ENCODE assay signal across 24 cellular contexts in the genomic region with DNA sequence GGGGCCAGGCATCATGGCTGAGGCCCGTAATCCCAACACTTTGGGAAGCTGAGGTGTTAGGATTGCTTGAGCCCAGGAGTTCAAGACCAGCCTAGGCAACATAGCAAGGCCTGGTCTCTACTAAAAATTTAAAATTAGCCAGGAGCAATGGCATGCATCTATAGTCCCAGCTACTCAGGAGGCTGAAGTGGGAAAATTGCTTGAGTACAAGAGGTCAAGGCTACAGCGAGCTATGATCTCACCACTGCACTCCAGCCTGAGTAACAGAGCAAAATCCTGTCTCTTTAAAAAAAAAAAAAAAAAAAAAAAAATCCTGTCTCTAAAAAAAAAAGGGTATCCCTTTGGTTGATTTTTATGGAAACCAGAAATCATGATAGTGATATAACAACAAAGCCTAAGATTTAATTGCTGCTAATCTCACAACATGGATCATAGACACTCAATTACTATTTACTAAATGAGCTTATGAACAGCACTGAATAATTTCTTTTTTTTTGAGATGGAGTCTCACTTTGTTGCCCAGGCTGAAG.
"Had no signal": no experiment of that assay in that cellular context is flagged by ENCODE, and none has a peak within 500 bp of the region (broad histone marks: within the 10 kb centered on the region; RNA-seq: fewer than 3 reads in every experiment).

No MANE protein-coding gene starts in this region.

- DNase-seq: activated CD4-positive, alpha-beta memory T cell treated with anti-CD3 and anti-CD28 coated beads, Interleukin-2, amount 10 ng/mL, durations not matched to agents 7 days and 5 days; activated CD4-positive, alpha-beta T cell treated with anti-CD3 and anti-CD28 coated beads, Interleukin-2, amount 10 ng/mL, durations not matched to agents 24 days and 14 days; activated effector memory CD4-positive, alpha-beta T cell treated with Interleukin-2 at 50 U/mL for 16 hours; activated naive CD4-positive, alpha-beta T cell treated with anti-CD3 and anti-CD28 coated beads, Interleukin-2, amount 10 ng/mL, durations not matched to agents 7 days and 5 days; activated T-cell treated with anti-CD3 and anti-CD28 coated beads, Interleukin-2, amount 50 U/mL, for 72 hours; body of pancreas; caudate nucleus; dermis blood vessel endothelial cell; effector CD8-positive, alpha-beta T cell; glutamatergic neuron; immature natural killer cell; lower lobe of right lung; naive B cell; stimulated activated CD4-positive, alpha-beta T cell treated with anti-CD3 and anti-CD28 coated beads, Interleukin-12 subunit alpha, Interleukin-12 subunit beta, amount 100 ng/mL, for 4 hours; stimulated activated CD4-positive, alpha-beta T cell treated with anti-CD3 and anti-CD28 coated beads, Interleukin-4, amount 100 ng/mL, for 4 hours; stimulated activated naive CD8-positive, alpha-beta T cell treated with anti-CD3 and anti-CD28 coated beads, Interleukin-15, amount 100 ng/mL, for 72 hours; T-helper 2 cell had no signal

- ATAC-seq: activated T-cell treated with anti-CD3 and anti-CD28 coated beads, Interleukin-2, amount 50 U/mL, for 72 hours; body of pancreas; left lobe of liver; lower lobe of right lung; stimulated activated naive CD8-positive, alpha-beta T cell treated with anti-CD3 and anti-CD28 coated beads, Interleukin-15, amount 100 ng/mL, for 72 hours had no signal

- H3K9ac ChIP-seq: neural progenitor cell had no signal

- H3K27me3 Mint-ChIP-seq: activated CD4-positive, alpha-beta memory T cell treated with anti-CD3 and anti-CD28 coated beads, Interleukin-2, amount 10 ng/mL, durations not matched to agents 7 days and 5 days; activated CD4-positive, alpha-beta T cell treated with anti-CD3 and anti-CD28 coated beads, Interleukin-2, amount 10 ng/mL, durations not matched to agents 24 days and 14 days; activated naive CD4-positive, alpha-beta T cell treated with anti-CD3 and anti-CD28 coated beads, Interleukin-2, amount 10 ng/mL, durations not matched to agents 7 days and 5 days; naive B cell; stimulated activated naive CD8-positive, alpha-beta T cell treated with anti-CD3 and anti-CD28 coated beads, Interleukin-15, amount 100 ng/mL, for 72 hours had no signal

- H2AFZ ChIP-seq: hepatocyte, neural progenitor cell had no signal

- H3K79me2 ChIP-seq: hepatocyte had no signal

- H3K4me3 Mint-ChIP-seq: activated CD4-positive, alpha-beta memory T cell treated with anti-CD3 and anti-CD28 coated beads, Interleukin-2, amount 10 ng/mL, durations not matched to agents 7 days and 5 days; activated CD4-positive, alpha-beta T cell treated with anti-CD3 and anti-CD28 coated beads, Interleukin-2, amount 10 ng/mL, durations not matched to agents 24 days and 14 days; activated naive CD4-positive, alpha-beta T cell treated with anti-CD3 and anti-CD28 coated beads, Interleukin-2, amount 10 ng/mL, durations not matched to agents 7 days and 5 days; activated T-cell treated with anti-CD3 and anti-CD28 coated beads, Interleukin-2, amount 50 U/mL, for 72 hours; immature natural killer cell; neural progenitor cell; stimulated activated naive CD8-positive, alpha-beta T cell treated with anti-CD3 and anti-CD28 coated beads, Interleukin-15, amount 100 ng/mL, for 72 hours had no signal

- FAIRE-seq: frontal cortex, urothelium cell line had no signal

- H3K9me3 ChIP-seq: body of pancreas, lower lobe of right lung, prostate gland, tibial nerve had no signal

- H3K36me3 ChIP-seq: lower lobe of right lung, prostate gland, tibial nerve had no signal

- H3K4me3 ChIP-seq: body of pancreas, hepatocyte, lower lobe of right lung, neural progenitor cell, prostate gland, tibial nerve had no signal

- H3K4me1 Mint-ChIP-seq: neural progenitor cell; stimulated activated naive CD8-positive, alpha-beta T cell treated with anti-CD3 and anti-CD28 coated beads, Interleukin-15, amount 100 ng/mL, for 72 hours had no signal

- H3K27me3 ChIP-seq: body of pancreas, hepatocyte, neural progenitor cell, tibial nerve had no signal

- H3K27ac ChIP-seq: body of pancreas, hepatocyte, lower lobe of right lung, neural progenitor cell, prostate gland, tibial nerve had no signal

- H3K4me1 ChIP-seq: body of pancreas, lower lobe of right lung, neural progenitor cell, prostate gland, tibial nerve had no signal

- H3K9me3 Mint-ChIP-seq: activated CD4-positive, alpha-beta memory T cell treated with anti-CD3 and anti-CD28 coated beads, Interleukin-2, amount 10 ng/mL, durations not matched to agents 7 days and 5 days; activated CD4-positive, alpha-beta T cell treated with anti-CD3 and anti-CD28 coated beads, Interleukin-2, amount 10 ng/mL, durations not matched to agents 24 days and 14 days; activated naive CD4-positive, alpha-beta T cell treated with anti-CD3 and anti-CD28 coated beads, Interleukin-2, amount 10 ng/mL, durations not matched to agents 7 days and 5 days; activated T-cell treated with anti-CD3 and anti-CD28 coated beads, Interleukin-2, amount 50 U/mL, for 72 hours; immature natural killer cell; naive B cell; neural progenitor cell; stimulated activated naive CD8-positive, alpha-beta T cell treated with anti-CD3 and anti-CD28 coated beads, Interleukin-15, amount 100 ng/mL, for 72 hours had no signal

- H3K27ac Mint-ChIP-seq: activated CD4-positive, alpha-beta memory T cell treated with anti-CD3 and anti-CD28 coated beads, Interleukin-2, amount 10 ng/mL, durations not matched to agents 7 days and 5 days; activated CD4-positive, alpha-beta T cell treated with anti-CD3 and anti-CD28 coated beads, Interleukin-2, amount 10 ng/mL, durations not matched to agents 24 days and 14 days; activated naive CD4-positive, alpha-beta T cell treated with anti-CD3 and anti-CD28 coated beads, Interleukin-2, amount 10 ng/mL, durations not matched to agents 7 days and 5 days; activated T-cell treated with anti-CD3 and anti-CD28 coated beads, Interleukin-2, amount 50 U/mL, for 72 hours; immature natural killer cell; neural progenitor cell; stimulated activated naive CD8-positive, alpha-beta T cell treated with anti-CD3 and anti-CD28 coated beads, Interleukin-15, amount 100 ng/mL, for 72 hours had no signal

- H3K36me3 Mint-ChIP-seq: immature natural killer cell, naive B cell had no signal

- H3K4me2 ChIP-seq: hepatocyte, neural progenitor cell had no signal
